Comparison of ENCODE assay signal across 14 cellular contexts in genomic region chr17:68349157-68349556, GRCh38. TPM values are rescaled to one million over a fixed set of nuclear protein-coding genes. Genes with fewer than 3 reads are reported as not detected.
DNase-seq lines count a peak whose midpoint lies in the region; ATAC-seq, FAIRE-seq and TF ChIP-seq lines count a peak whose summit lies in the region.
"Had no signal": no experiment of that assay in that cellular context is flagged by ENCODE, and none has a peak within 500 bp of the region (broad histone marks: within the 10 kb centered on the region; RNA-seq: fewer than 3 reads in every experiment).

No MANE protein-coding gene starts in this region.

- TF ChIP-seq RAD21 in liver (IDR thresholded peaks at IDR 0.05): no peak

- CTCF ChIA-PET in activated CD4-positive, alpha-beta T cell treated with anti-CD3 and anti-CD28 coated beads, Interleukin-2, amount 10 ng/mL, durations not matched to agents 7 days and 5 days (lab: Charles Lee): interaction anchor here (1.0 to 1.6 kb wide), 3 partner anchors 30 to 87 kb away, joined by 3 to 5 read pairs (median 4); no protein-coding TSS in a partner anchor

- H3K9ac ChIP-seq in liver (ENCODE audit: low read depth in 1 of 2, low read length in 2 of 2): no peak overlapping the region

- H3K4me3 Mint-ChIP-seq in activated CD4-positive, alpha-beta T cell treated with anti-CD3 and anti-CD28 coated beads, Interleukin-2, amount 10 ng/mL, durations not matched to agents 7 days and 5 days: no peak overlapping the region

- POLR2A ChIA-PET in activated CD4-positive, alpha-beta T cell treated with anti-CD3 and anti-CD28 coated beads, Interleukin-2, amount 10 ng/mL, durations not matched to agents 7 days and 5 days (lab: Charles Lee): interaction anchor here (1.0 kb wide), 1 partner anchor 112 kb away, joined by 3 read pairs; no protein-coding TSS in a partner anchor

- H3K36me3 ChIP-seq in liver (ENCODE audit: control insufficient read depth in 4 of 4, insufficient read depth in 3 of 4, low read depth in 1 of 4, low read length in 3 of 4): no peaks in the 10 kb centered on the region
- H3K36me3 ChIP-seq: HAP-1 had no signal

- H3K4me3 ChIP-seq in liver (ENCODE audit: low read depth in 1 of 3, low read length in 3 of 3): no peak overlapping the region
- H3K4me3 ChIP-seq: HAP-1, spleen had no signal

- peaks cover 20% of the 10 kb centered on the region for H3K36me3 Mint-ChIP-seq in activated CD4-positive, alpha-beta T cell treated with anti-CD3 and anti-CD28 coated beads, Interleukin-2, amount 10 ng/mL, durations not matched to agents 7 days and 5 days (ENCODE audit: low read depth)

- DNase-seq in activated CD4-positive, alpha-beta T cell treated with anti-CD3 and anti-CD28 coated beads, Interleukin-2, amount 10 ng/mL, durations not matched to agents 7 days and 5 days: peak; percentile 51
- DNase-seq in activated CD4-positive, alpha-beta T cell treated with anti-CD3 and anti-CD28 coated beads, Interleukin-2, amount 50 U/mL, for 1 hour: no peak
- no peak for DNase-seq in HTR-8/SVneo (ENCODE audit: insufficient read length, low spot score)
- DNase-seq: NCI-H226, Right ventricle myocardium superior, spleen had no signal

- no peaks in the 10 kb centered on the region for H3K9me3 Mint-ChIP-seq in activated CD4-positive, alpha-beta T cell treated with anti-CD3 and anti-CD28 coated beads, Interleukin-2, amount 10 ng/mL, durations not matched to agents 7 days and 5 days
- H3K9me3 Mint-ChIP-seq: naive thymus-derived CD4-positive, alpha-beta T cell had no signal

- peak overlapping the region; percentile 85 for H3K27ac Mint-ChIP-seq in activated CD4-positive, alpha-beta T cell treated with anti-CD3 and anti-CD28 coated beads, Interleukin-2, amount 10 ng/mL, durations not matched to agents 7 days and 5 days

- H3K4me1 Mint-ChIP-seq in activated CD4-positive, alpha-beta T cell treated with anti-CD3 and anti-CD28 coated beads, Interleukin-2, amount 10 ng/mL, durations not matched to agents 7 days and 5 days: peaks cover 89% of the 10 kb centered on the region

- no peak for TF ChIP-seq CTCF in liver (IDR thresholded peaks at IDR 0.05; ENCODE audit: low read depth, low read length, missing input control)

- WGBS in liver: 51% methylated on average over 4 of the region's 4 CpGs

- H3K27me3 Mint-ChIP-seq in activated CD4-positive, alpha-beta T cell treated with anti-CD3 and anti-CD28 coated beads, Interleukin-2, amount 10 ng/mL, durations not matched to agents 7 days and 5 days: no peaks in the 10 kb centered on the region
- H3K27me3 Mint-ChIP-seq: naive thymus-derived CD4-positive, alpha-beta T cell had no signal

- H3K27me3 ChIP-seq in liver (ENCODE audit: control insufficient read depth in 4 of 4, insufficient read depth in 4 of 4, low read length in 3 of 4): no peaks in the 10 kb centered on the region
- H3K27me3 ChIP-seq: spleen had no signal

- no peak for FAIRE-seq in HTR-8/SVneo (lab: Jason Lieb, UNC)
- FAIRE-seq: endothelial cell of umbilical vein had no signal

- no peaks in the 10 kb centered on the region for H3K9me3 ChIP-seq in liver (ENCODE audit: control insufficient read depth in 4 of 4, low read length in 3 of 4)
- H3K9me3 ChIP-seq: spleen had no signal

- ATAC-seq in GM19455 (IDR thresholded peaks at IDR 0.05; ENCODE audit: unreplicated experiment) (peak; percentile 89), HG03354 (IDR thresholded peaks at IDR 0.05; ENCODE audit: poor library complexity, severe bottlenecking, unreplicated experiment) (peak; percentile 63), GM21447 (IDR thresholded peaks at IDR 0.05; ENCODE audit: unreplicated experiment) (no peak), GM21423 (IDR thresholded peaks at IDR 0.05; ENCODE audit: unreplicated experiment) (no peak)
- ATAC-seq: naive thymus-derived CD4-positive, alpha-beta T cell had no signal

- H3K27ac ChIP-seq in liver (ENCODE audit: low read depth in 1 of 2, low read length in 2 of 2): no peak overlapping the region

- H3K4me1 ChIP-seq in liver (ENCODE audit: control insufficient read depth in 4 of 4, insufficient read depth in 4 of 4, low read length in 3 of 4): no peaks in the 10 kb centered on the region
- H3K4me1 ChIP-seq: HAP-1 had no signal

TF ChIP-seq in liver, 16 proteins besides CTCF, POLR2A, EP300 and RAD21:
- TF ChIP-seq JUND (IDR thresholded peaks at IDR 0.05): no peak
- TF ChIP-seq EGR1 (IDR thresholded peaks at IDR 0.05; ENCODE audit: low read depth in 2 of 2): no peak
- peak; percentile 19 to 20 for TF ChIP-seq RXRA (IDR thresholded peaks at IDR 0.05)

RNA-seq across cellular contexts. Expression of gene ARSG, which starts 57.9 kb away (rescaled TPM):
- total RNA-seq in activated CD4-positive, alpha-beta T cell treated with anti-CD3 and anti-CD28 coated beads, Interleukin-2, amount 10 ng/mL, durations not matched to agents 7 days and 5 days: 10 to 100 TPM; 11.7 to 13.8 TPM
- 1 to 10 TPM; 1.9 to 5.4 TPM for total RNA-seq in liver
- 1 to 10 TPM; 1.5 to 2.7 TPM for polyA plus RNA-seq in liver

RNA-seq across cellular contexts. Expression of gene SLC16A6, which starts 58.2 kb away (rescaled TPM):
- 1 to 10 TPM; 5.6 to 6.8 TPM for total RNA-seq in activated CD4-positive, alpha-beta T cell treated with anti-CD3 and anti-CD28 coated beads, Interleukin-2, amount 10 ng/mL, durations not matched to agents 7 days and 5 days
- total RNA-seq in liver: under 1 TPM; 0.89 to 0.92 TPM
- under 1 TPM; 0.11 to 0.29 TPM for polyA plus RNA-seq in liver

Comparison
In these comparisons a context has a peak if more than half of its experiments do, and no peak if none do; other contexts are left out.
1. ATAC-seq: peak in GM19455 (single experiment) and HG03354 (single experiment); none in GM21447 (single experiment) and GM21423 (single experiment).